ENCODE assay signal across 11 cellular contexts in genomic region chr6:21886601-21887091, GRCh38.
DNase-seq lines count a peak whose midpoint lies in the region; ATAC-seq and TF ChIP-seq lines count a peak whose summit lies in the region.
"Had no signal": no experiment of that assay in that cellular context is flagged by ENCODE, and none has a peak within 500 bp of the region (broad histone marks: within the 10 kb centered on the region; RNA-seq: fewer than 3 reads in every experiment).

No MANE protein-coding gene starts in this region.

- H3K9me3 ChIP-seq in esophagus muscularis mucosa (no peaks in the 10 kb centered on the region), suprapubic skin (no peaks in the 10 kb centered on the region), Karpas-422 (ENCODE audit: low read length) (no peaks in the 10 kb centered on the region)

- H3K4me1 ChIP-seq in esophagus muscularis mucosa = peaks cover 20 to 47% (median 39%) of the 10 kb centered on the region in 4 donors
- peaks cover 17% of the 10 kb centered on the region for H3K4me1 ChIP-seq in suprapubic skin
- H3K4me1 ChIP-seq in Karpas-422 (ENCODE audit: low read length) = no peaks in the 10 kb centered on the region

- TF ChIP-seq EP300 in esophagus muscularis mucosa (IDR thresholded peaks at IDR 0.05) (no peak), suprapubic skin (IDR thresholded peaks at IDR 0.05) (no peak)

- TF ChIP-seq POLR2A in esophagus muscularis mucosa (IDR thresholded peaks at IDR 0.05; ENCODE audit: low read depth) = no peak
- TF ChIP-seq POLR2A in suprapubic skin (IDR thresholded peaks at IDR 0.05) = no peak

- TF ChIP-seq CTCF in C4-2B (conservative IDR thresholded peaks at IDR 0.05) = no peak
- TF ChIP-seq CTCF in esophagus muscularis mucosa (IDR thresholded peaks at IDR 0.05) = no peak
- TF ChIP-seq CTCF in suprapubic skin (IDR thresholded peaks at IDR 0.05) = no peak

- H3K4me3 ChIP-seq in esophagus muscularis mucosa (no peak overlapping the region), suprapubic skin (no peak overlapping the region), Karpas-422 (ENCODE audit: low read length) (no peak overlapping the region)
- H3K4me3 ChIP-seq: neural progenitor cell had no signal

- H3K27me3 ChIP-seq in esophagus muscularis mucosa (no peaks in the 10 kb centered on the region), suprapubic skin (no peaks in the 10 kb centered on the region), Karpas-422 (ENCODE audit: low read length) (no peaks in the 10 kb centered on the region)
- H3K27me3 ChIP-seq: neural progenitor cell had no signal

- ATAC-seq in GM18511 (IDR thresholded peaks at IDR 0.05; ENCODE audit: unreplicated experiment) = no peak

- H3K9me2 ChIP-seq in Karpas-422 (replicated peaks; ENCODE audit: insufficient read depth, low read length) = no peaks in the 10 kb centered on the region

- H3K36me3 ChIP-seq in esophagus muscularis mucosa (no peaks in the 10 kb centered on the region), suprapubic skin (no peaks in the 10 kb centered on the region), Karpas-422 (ENCODE audit: insufficient read depth, low read length) (no peaks in the 10 kb centered on the region)
- H3K36me3 ChIP-seq: neural progenitor cell had no signal

- H3K4me2 ChIP-seq in Karpas-422 (ENCODE audit: low read depth, low read length, poor library complexity, severe bottlenecking) = no peak overlapping the region
- H3K4me2 ChIP-seq: neural progenitor cell had no signal

- H3K27ac ChIP-seq in C4-2B (peak overlapping the region; percentile 82; the same call in 1 of the 2 replicates), esophagus muscularis mucosa (replicated peaks in 1 of 4) (peak overlapping the region; percentile 62 to 69 (median 66)), suprapubic skin (no peak overlapping the region), Karpas-422 (ENCODE audit: low read length) (no peak overlapping the region)
- H3K27ac ChIP-seq: neural progenitor cell had no signal

- H3K9ac ChIP-seq in Karpas-422 (ENCODE audit: low read length) = no peak overlapping the region
- H3K9ac ChIP-seq: neural progenitor cell had no signal

- DNase-seq in NCI-H69 (lab: John Stamatoyannopoulos, UW) (peak; percentile 36), esophagus muscularis mucosa (ENCODE audit: extremely low spot score) (no peak), renal cortical epithelial cell (ENCODE audit: low read depth) (peak; percentile 99), suprapubic skin (ENCODE audit: low spot score in 2 of 2) (no peak), Karpas-422 (no peak), iPS-NIHi7 (ENCODE audit: extremely low spot score) (no peak)
- DNase-seq: CD4-positive, alpha-beta T cell; islet precursor cell had no signal

- H3K79me2 ChIP-seq in Karpas-422 (ENCODE audit: low read length) = no peaks in the 10 kb centered on the region

- WGBS in esophagus muscularis mucosa = 69% methylated on average over 3 of the region's 3 CpGs
- WGBS in suprapubic skin = 75% methylated on average over 3 of the region's 3 CpGs

- intact Hi-C loops in esophagus muscularis mucosa (cut with DNase I) = no loop called here

- H2AFZ ChIP-seq in Karpas-422 (ENCODE audit: low read length) = no peak overlapping the region
- H2AFZ ChIP-seq: neural progenitor cell had no signal

- H4K20me1 ChIP-seq in Karpas-422 (ENCODE audit: insufficient read depth, low read depth, low read length) = no peaks in the 10 kb centered on the region

Comparison
In these comparisons a context has a peak if more than half of its experiments do, and no peak if none do; other contexts are left out.
1. H3K27ac ChIP-seq: peak in C4-2B (single experiment) and esophagus muscularis mucosa (4 of 4); none in suprapubic skin (single experiment) and Karpas-422 (single experiment).
2. DNase-seq: peak in NCI-H69 (single experiment) and renal cortical epithelial cell (single experiment); none in esophagus muscularis mucosa (single experiment), suprapubic skin (0 of 2), Karpas-422 (single experiment) and iPS-NIHi7 (single experiment).